ENCODE assay signal across 9 cellular contexts in genomic region chr9:120402741-120403542, GRCh38.
DNase-seq lines count a peak whose midpoint lies in the region; ATAC-seq and TF ChIP-seq lines count a peak whose summit lies in the region.
"Had no signal": no experiment of that assay in that cellular context is flagged by ENCODE, and none has a peak within 500 bp of the region (broad histone marks: within the 10 kb centered on the region; RNA-seq: fewer than 3 reads in every experiment).

No MANE protein-coding gene starts in this region.

- ATAC-seq in activated T-cell treated with anti-CD3 and anti-CD28 coated beads, Interleukin-2, amount 50 U/mL, for 72 hours (replicated peaks in 1 of 2) = peak; percentile 36 to 66
- ATAC-seq in HG03135 (IDR thresholded peaks at IDR 0.05; ENCODE audit: unreplicated experiment) = no peak

- H3K27ac Mint-ChIP-seq in HFFc6 = peak overlapping the region; percentile 88
- no peak overlapping the region for H3K27ac Mint-ChIP-seq in activated T-cell treated with anti-CD3 and anti-CD28 coated beads, Interleukin-2, amount 50 U/mL, for 72 hours
- no peak overlapping the region for H3K27ac Mint-ChIP-seq in mesothelial cell of epicardium
- H3K27ac Mint-ChIP-seq: nephron had no signal

- no peaks in the 10 kb centered on the region; the same call in 1 of the 2 replicates for H3K27me3 Mint-ChIP-seq in HFFc6 (ENCODE audit: insufficient read depth)
- no peaks in the 10 kb centered on the region for H3K27me3 Mint-ChIP-seq in activated T-cell treated with anti-CD3 and anti-CD28 coated beads, Interleukin-2, amount 50 U/mL, for 72 hours (ENCODE audit: low read depth)
- no peaks in the 10 kb centered on the region for H3K27me3 Mint-ChIP-seq in mesothelial cell of epicardium (ENCODE audit: low read depth)

- POLR2A ChIA-PET in GM10248 (lab: Yijun Ruan, JAX) = no interaction called here

- TF ChIP-seq CTCF in HFFc6 (IDR thresholded peaks at IDR 0.05) = no peak
- TF ChIP-seq CTCF in GM10248 (IDR thresholded peaks at IDR 0.05; ENCODE audit: control extremely low read depth, extremely low read depth, low read depth, missing control alignments) = no peak
- TF ChIP-seq CTCF in mesothelial cell of epicardium (IDR thresholded peaks at IDR 0.05; ENCODE audit: unreplicated experiment) = no peak

- H3K9me3 Mint-ChIP-seq in HFFc6 (no peaks in the 10 kb centered on the region), mesothelial cell of epicardium (no peaks in the 10 kb centered on the region)
- no peaks in the 10 kb centered on the region for H3K9me3 Mint-ChIP-seq in activated T-cell treated with anti-CD3 and anti-CD28 coated beads, Interleukin-2, amount 50 U/mL, for 72 hours
- H3K9me3 Mint-ChIP-seq: nephron had no signal

- peaks cover 40% of the 10 kb centered on the region for H3K36me3 Mint-ChIP-seq in HFFc6 (ENCODE audit: low read depth)
- H3K36me3 Mint-ChIP-seq in activated T-cell treated with anti-CD3 and anti-CD28 coated beads, Interleukin-2, amount 50 U/mL, for 72 hours (ENCODE audit: insufficient read depth in 2 of 2) = peaks cover 6 to 18% of the 10 kb centered on the region in 2 donors
- H3K36me3 Mint-ChIP-seq in mesothelial cell of epicardium = peaks cover 38% of the 10 kb centered on the region

- CTCF ChIA-PET in GM10248 (lab: Yijun Ruan, JAX) = interaction anchor here (0.9 kb wide), 1 partner anchor 19 kb away, joined by 3 read pairs; no protein-coding TSS in a partner anchor

- H3K4me3 Mint-ChIP-seq in HFFc6 (peak overlapping the region; percentile 72), mesothelial cell of epicardium (no peak overlapping the region)
- H3K4me3 Mint-ChIP-seq in activated T-cell treated with anti-CD3 and anti-CD28 coated beads, Interleukin-2, amount 50 U/mL, for 72 hours = no peak overlapping the region
- H3K4me3 Mint-ChIP-seq: nephron had no signal

- in situ Hi-C loops in ACHN (cut with HindIII; ENCODE audit: low pct_ligation_motif_present, low pct_unique_long_range_greater_than_20kb, low sequenced_read_pairs) = no loop called here

- DNase-seq in ACHN (peak; percentile 65), HFFc6 (peak; percentile 93), kidney glomerular epithelial cell (lab: John Stamatoyannopoulos, UW) (peak; percentile 97), GM10248 (ENCODE audit: extremely low spot score) (no peak), mesothelial cell of epicardium (ENCODE audit: low spot score in 2 of 2, unreplicated experiment in 2 of 2) (no peak), HT-29 (ENCODE audit: low spot score) (no peak)
- no peak for DNase-seq in activated T-cell treated with anti-CD3 and anti-CD28 coated beads, Interleukin-2, amount 50 U/mL, for 72 hours

- H3K4me1 Mint-ChIP-seq in HFFc6 (ENCODE audit: low read depth) (peaks cover 57% of the 10 kb centered on the region), mesothelial cell of epicardium (no peaks in the 10 kb centered on the region)
- peaks cover 17% of the 10 kb centered on the region for H3K4me1 Mint-ChIP-seq in activated T-cell treated with anti-CD3 and anti-CD28 coated beads, Interleukin-2, amount 50 U/mL, for 72 hours (ENCODE audit: low read depth)
- H3K4me1 Mint-ChIP-seq: nephron had no signal

Comparison
In these comparisons a context has a peak if more than half of its experiments do, and no peak if none do; other contexts are left out.
1. DNase-seq: peak in ACHN (single experiment), HFFc6 (single experiment) and kidney glomerular epithelial cell (single experiment); none in activated T-cell treated with anti-CD3 and anti-CD28 coated beads, Interleukin-2, amount 50 U/mL, for 72 hours (0 of 2), GM10248 (single experiment), mesothelial cell of epicardium (0 of 2) and HT-29 (single experiment).